In the genomic region with DNA sequence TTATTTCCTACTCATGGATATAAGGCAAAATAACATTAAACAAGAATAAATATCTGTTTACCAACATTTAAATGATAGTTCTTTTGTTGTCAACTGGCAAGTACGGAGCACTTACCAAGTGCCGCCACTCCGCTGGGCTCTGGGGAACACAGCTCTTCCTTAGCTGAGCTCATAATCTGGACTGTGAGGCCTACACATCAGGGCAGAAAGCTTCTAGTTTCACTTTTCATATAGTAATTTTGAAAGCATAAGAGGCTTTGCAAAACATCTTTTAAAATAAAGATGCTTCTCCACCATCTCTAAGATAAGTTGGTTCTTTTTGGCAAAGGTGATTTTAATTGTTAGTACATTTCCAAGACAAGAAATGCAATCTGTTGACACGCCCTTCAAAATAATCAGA, we compare ENCODE assay signal across 8 cellular contexts.
DNase-seq lines count a peak whose midpoint lies in the region; ATAC-seq, FAIRE-seq and TF ChIP-seq lines count a peak whose summit lies in the region.

No MANE protein-coding gene starts in this region.

- peak overlapping the region; percentile 86 for H2AFZ ChIP-seq in OCI-LY7 (ENCODE audit: low read length)

- BruUV-seq in OCI-LY7 (replicated peaks; lab: Mats Ljungman, UMichigan), result no TSS peak

- peaks cover 34% of the 10 kb centered on the region for H3K4me1 ChIP-seq in OCI-LY7 (ENCODE audit: insufficient read depth, low read length, poor library complexity, severe bottlenecking)
- H3K4me1 ChIP-seq in kidney (ENCODE audit: control insufficient read depth in 1 of 2, insufficient read depth in 1 of 2, low read depth in 1 of 2, low read length in 2 of 2), result peaks cover 3 to 7% of the 10 kb centered on the region in 2 donors

- H3K4me2 ChIP-seq in OCI-LY7 (ENCODE audit: low read length), result peak overlapping the region; percentile 54

- intact Hi-C loops in OCI-LY7 (cut with micrococcal nuclease; ENCODE audit: unreplicated experiment), result loop anchor here (5.0 kb wide), 1 partner anchor 216 kb away; no protein-coding TSS in a partner anchor
- intact Hi-C loops in kidney (cut with DNase I), result no loop called here

- no peak for FAIRE-seq in kidney (lab: Jason Lieb, UNC)

- CTCF ChIA-PET in OCI-LY7 (lab: Charles Lee; ENCODE audit: unreplicated experiment), result no interaction called here

- peak; percentile 26 for DNase-seq in GM10266 (ENCODE audit: extremely low spot score)
- DNase-seq in OCI-LY7 (ENCODE audit: low spot score), result no peak
- peak; percentile 69 for DNase-seq in amniotic epithelial cell (ENCODE audit: low read depth)
- peak; percentile 78 for DNase-seq in kidney
- peak; percentile 4 to 9 for DNase-seq in stimulated activated CD8-positive, alpha-beta memory T cell treated with anti-CD3 and anti-CD28 coated beads, Interleukin-4, amount 100 ng/mL, for 4 hours (ENCODE audit: low read depth in 2 of 2, low spot score in 1 of 2)
- no peak for DNase-seq in mesenteric fat pad (ENCODE audit: low spot score)
- no peak for DNase-seq in LoVo (ENCODE audit: low spot score)

- POLR2A ChIA-PET in OCI-LY7 (lab: Charles Lee), result interaction anchor here (1.2 kb wide), 1 partner anchor 11 kb away, joined by 4 read pairs; no protein-coding TSS in a partner anchor

- H3K4me3 ChIP-seq in OCI-LY7 (ENCODE audit: low read depth, low read length, poor library complexity, severe bottlenecking), result peak overlapping the region; percentile 32
- peak overlapping the region; percentile 15 to 33 for H3K4me3 ChIP-seq in kidney (ENCODE audit: low read length in 2 of 2)

- no peaks in the 10 kb centered on the region for H3K9me2 ChIP-seq in OCI-LY7 (ENCODE audit: insufficient read depth, low read length)

- peak overlapping the region in 1 of 2 donors; percentile 31 for H3K9ac ChIP-seq in kidney (ENCODE audit: low read length in 2 of 2)

- TF ChIP-seq CTCF in GM10266 (IDR thresholded peaks at IDR 0.05; ENCODE audit: control insufficient read depth, insufficient read depth, low read depth, missing control alignments) (no peak), OCI-LY7 (conservative IDR thresholded peaks at IDR 0.05; ENCODE audit: low read length) (no peak), kidney (IDR thresholded peaks at IDR 0.05; ENCODE audit: borderline replicate concordance, extremely low read depth, insufficient read depth) (no peak)

- ATAC-seq in GM21786 (IDR thresholded peaks at IDR 0.05; ENCODE audit: unreplicated experiment), result peak; percentile 58

- H3K9me3 ChIP-seq in OCI-LY7 (ENCODE audit: low read length), result no peaks in the 10 kb centered on the region
- no peaks in the 10 kb centered on the region for H3K9me3 ChIP-seq in kidney (ENCODE audit: control insufficient read depth in 1 of 2, low read length in 2 of 2)

- H3K27ac ChIP-seq in OCI-LY7 (ENCODE audit: low read depth, low read length, poor library complexity, severe bottlenecking) (no peak overlapping the region), kidney (ENCODE audit: low read depth in 2 of 2, low read length in 2 of 2) (peak overlapping the region; percentile 71 to 79)

- H3K36me3 ChIP-seq in OCI-LY7 (ENCODE audit: insufficient read depth, low read length) (no peaks in the 10 kb centered on the region), kidney (ENCODE audit: control insufficient read depth in 1 of 2, insufficient read depth in 2 of 2, low read length in 2 of 2) (no peaks in the 10 kb centered on the region)

- no peaks in the 10 kb centered on the region for H3K79me2 ChIP-seq in OCI-LY7 (ENCODE audit: insufficient read depth, low read depth, low read length)

- H4K20me1 ChIP-seq in OCI-LY7 (ENCODE audit: insufficient read depth, low read length), result no peaks in the 10 kb centered on the region

Comparison
In these comparisons a context has a peak if more than half of its experiments do, and no peak if none do; other contexts are left out.
1. DNase-seq: peak in GM10266 (single experiment), amniotic epithelial cell (single experiment), kidney (single experiment) and stimulated activated CD8-positive, alpha-beta memory T cell treated with anti-CD3 and anti-CD28 coated beads, Interleukin-4, amount 100 ng/mL, for 4 hours (2 of 2); none in OCI-LY7 (single experiment), mesenteric fat pad (single experiment) and LoVo (single experiment).